Comparison of ENCODE assay signal across 13 cellular contexts in the genomic region with DNA sequence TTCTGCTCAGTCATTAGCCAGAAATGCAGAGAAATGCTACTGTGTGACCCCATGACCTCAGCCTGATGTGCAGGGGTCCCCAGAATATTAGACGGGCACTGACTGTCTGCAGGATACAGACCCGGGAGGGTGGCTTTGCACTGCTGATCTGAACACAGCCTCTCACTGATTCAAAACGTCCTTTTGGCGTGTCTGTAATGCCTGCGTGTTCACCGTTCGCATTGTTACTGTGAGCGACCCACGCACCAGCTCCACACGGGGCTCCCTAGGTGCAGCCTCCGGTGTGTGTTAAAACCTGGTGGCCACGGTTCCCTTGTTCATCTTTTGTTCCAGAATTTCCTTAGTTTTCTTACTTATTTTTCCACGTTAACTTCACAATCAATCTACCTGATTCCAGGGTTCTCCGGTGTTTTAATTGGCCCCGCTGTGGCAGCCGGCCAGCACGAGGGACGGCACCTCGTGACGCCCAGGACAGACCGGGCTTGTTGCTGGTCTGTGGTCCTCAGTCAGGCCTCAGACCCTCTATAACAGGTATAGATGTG. TPM values are rescaled to one million over a fixed set of nuclear protein-coding genes. Genes with fewer than 3 reads are reported as not detected.
DNase-seq lines count a peak whose midpoint lies in the region; ATAC-seq and TF ChIP-seq lines count a peak whose summit lies in the region.
"Had no signal": no experiment of that assay in that cellular context is flagged by ENCODE, and none has a peak within 500 bp of the region (broad histone marks: within the 10 kb centered on the region; RNA-seq: fewer than 3 reads in every experiment).

No MANE protein-coding gene starts in this region.

- H3K27me3 ChIP-seq in right atrium auricular region (no peaks in the 10 kb centered on the region), left ventricle myocardium inferior (ENCODE audit: low read depth) (no peaks in the 10 kb centered on the region)
- H3K27me3 ChIP-seq: ascending aorta, BE2C, sigmoid colon had no signal

- DNase-seq in right atrium auricular region (ENCODE audit: low spot score) (peak; percentile 56), left ventricle myocardium inferior (no peak), A172 (ENCODE audit: low spot score) (no peak), DMS114 treated with DMSO at 0.1 percent for 48 hours (lab: John Stamatoyannopoulos, UW; ENCODE audit: unreplicated experiment) (no peak), foreskin melanocyte (no peak)
- DNase-seq in naive thymus-derived CD8-positive, alpha-beta T cell = no peak
- DNase-seq: NCI-H1694 had no signal

- H3K4me3 ChIP-seq in right atrium auricular region = no peak overlapping the region
- no peak overlapping the region for H3K4me3 ChIP-seq in left ventricle myocardium inferior
- H3K4me3 ChIP-seq: ascending aorta, HAP-1, sigmoid colon had no signal

- TF ChIP-seq CTCF in right atrium auricular region (IDR thresholded peaks at IDR 0.05) = no peak
- TF ChIP-seq CTCF in left ventricle myocardium inferior (IDR thresholded peaks at IDR 0.05; ENCODE audit: borderline replicate concordance) = no peak

- ATAC-seq in naive thymus-derived CD8-positive, alpha-beta T cell = no peak
- ATAC-seq in GM21576 (IDR thresholded peaks at IDR 0.05; ENCODE audit: unreplicated experiment) = no peak

- no peaks in the 10 kb centered on the region for H3K9me3 Mint-ChIP-seq in activated naive CD4-positive, alpha-beta T cell treated with anti-CD3 and anti-CD28 coated beads, Interleukin-2, amount 50 U/mL, for 24 hours
- no peaks in the 10 kb centered on the region for H3K9me3 Mint-ChIP-seq in naive thymus-derived CD8-positive, alpha-beta T cell

- H3K27ac ChIP-seq in right atrium auricular region = no peak overlapping the region
- no peak overlapping the region for H3K27ac ChIP-seq in left ventricle myocardium inferior (replicated peaks)
- H3K27ac ChIP-seq: ascending aorta had no signal

- no peak overlapping the region for H3K4me3 Mint-ChIP-seq in activated naive CD4-positive, alpha-beta T cell treated with anti-CD3 and anti-CD28 coated beads, Interleukin-2, amount 50 U/mL, for 24 hours
- peak overlapping the region in 3 of 10 donors; percentile 39 to 74 (median 46) for H3K4me3 Mint-ChIP-seq in naive thymus-derived CD8-positive, alpha-beta T cell

- H3K36me3 ChIP-seq in right atrium auricular region = no peaks in the 10 kb centered on the region
- no peaks in the 10 kb centered on the region for H3K36me3 ChIP-seq in left ventricle myocardium inferior
- H3K36me3 ChIP-seq: ascending aorta, BE2C, HAP-1, sigmoid colon had no signal

- H3K27me3 Mint-ChIP-seq in activated naive CD4-positive, alpha-beta T cell treated with anti-CD3 and anti-CD28 coated beads, Interleukin-2, amount 50 U/mL, for 24 hours = no peaks in the 10 kb centered on the region
- H3K27me3 Mint-ChIP-seq in naive thymus-derived CD8-positive, alpha-beta T cell = no peaks in the 10 kb centered on the region

- no peaks in the 10 kb centered on the region for H3K36me3 Mint-ChIP-seq in activated naive CD4-positive, alpha-beta T cell treated with anti-CD3 and anti-CD28 coated beads, Interleukin-2, amount 50 U/mL, for 24 hours
- H3K36me3 Mint-ChIP-seq in naive thymus-derived CD8-positive, alpha-beta T cell = no peaks in the 10 kb centered on the region

- peak overlapping the region; percentile 59 for H3K27ac Mint-ChIP-seq in activated naive CD4-positive, alpha-beta T cell treated with anti-CD3 and anti-CD28 coated beads, Interleukin-2, amount 50 U/mL, for 24 hours
- peak overlapping the region; percentile 72 to 99 (median 95) for H3K27ac Mint-ChIP-seq in naive thymus-derived CD8-positive, alpha-beta T cell

- H3K4me1 ChIP-seq in right atrium auricular region (peaks cover 0 to 33% of the 10 kb centered on the region in 2 donors), left ventricle myocardium inferior (peaks cover 50% of the 10 kb centered on the region)
- H3K4me1 ChIP-seq: BE2C, HAP-1 had no signal

- intact Hi-C loops in left ventricle myocardium inferior (cut with micrococcal nuclease) = no loop called here

- peaks cover 38% of the 10 kb centered on the region for H3K4me1 Mint-ChIP-seq in activated naive CD4-positive, alpha-beta T cell treated with anti-CD3 and anti-CD28 coated beads, Interleukin-2, amount 50 U/mL, for 24 hours
- peaks cover 14 to 58% (median 46%) of the 10 kb centered on the region in 4 donors for H3K4me1 Mint-ChIP-seq in naive thymus-derived CD8-positive, alpha-beta T cell

- POLR2A ChIA-PET in naive thymus-derived CD8-positive, alpha-beta T cell (lab: Charles Lee) = interaction anchor here (2.5 to 5.2 kb wide), 3 partner anchors 8 to 44 kb away, joined by 14 to 52 read pairs (median 26); a partner anchor contains a TSS

- no peaks in the 10 kb centered on the region for H3K9me3 ChIP-seq in right atrium auricular region
- H3K9me3 ChIP-seq in left ventricle myocardium inferior (replicated peaks) = no peaks in the 10 kb centered on the region
- H3K9me3 ChIP-seq: ascending aorta, BE2C, HAP-1, sigmoid colon had no signal

RNA-seq across cellular contexts. Expression of a gene that starts 32.0 kb away (rescaled TPM):
- 10 to 100 TPM; 13.0 to 20.8 TPM for total RNA-seq in right atrium auricular region
- total RNA-seq in left ventricle myocardium inferior = 13.9 TPM
- total RNA-seq in naive thymus-derived CD8-positive, alpha-beta T cell = 10 to 100 TPM; 16.5 to 16.6 TPM
- polyA plus RNA-seq in naive thymus-derived CD8-positive, alpha-beta T cell = 10 to 100 TPM in 1 of 3 donors, 1 to 10 TPM in 2; 8.5 to 45.9 (median 9.5) TPM
- total RNA-seq in A172 (2014; rRNA removed; shearing (Covaris generic)) = 7.6 and 16.2 TPM in 2 replicates

RNA-seq across cellular contexts. Expression of a gene that starts 44.6 kb away (rescaled TPM):
- total RNA-seq in right atrium auricular region = 100 to 1,000 TPM; 104 to 140 TPM
- total RNA-seq in left ventricle myocardium inferior = 112 TPM
- total RNA-seq in naive thymus-derived CD8-positive, alpha-beta T cell = 100 to 1,000 TPM; 189 to 193 TPM
- 100 to 1,000 TPM in 1 of 3 donors, 10 to 100 TPM in 2; 51.0 to 104 (median 93.7) TPM for polyA plus RNA-seq in naive thymus-derived CD8-positive, alpha-beta T cell
- 166 and 240 TPM in 2 replicates for total RNA-seq in A172 (2014; rRNA removed; shearing (Covaris generic))
